ENCODE assay signal across 10 cellular contexts in genomic region chr2:162490052-162490717, GRCh38.
DNase-seq lines count a peak whose midpoint lies in the region; ATAC-seq and TF ChIP-seq lines count a peak whose summit lies in the region.
"Had no signal": no experiment of that assay in that cellular context is flagged by ENCODE, and none has a peak within 500 bp of the region (broad histone marks: within the 10 kb centered on the region; RNA-seq: fewer than 3 reads in every experiment).

No MANE protein-coding gene starts in this region.

- no peaks in the 10 kb centered on the region for H3K27me3 ChIP-seq in GM23338 (ENCODE audit: insufficient read depth)

- no peaks in the 10 kb centered on the region for H3K9me2 ChIP-seq in GM23338 (ENCODE audit: insufficient read depth)

- TF ChIP-seq POLR2A in erythroblast (IDR thresholded peaks at IDR 0.05; ENCODE audit: low read length) = no peak

- no peak overlapping the region for H2AFZ ChIP-seq in GM23338

- CTCF ChIA-PET in WTC11 (lab: Charles Lee) = no interaction called here

- peaks cover 0 to 15% of the 10 kb centered on the region in 2 donors for H3K9me3 Mint-ChIP-seq in stimulated activated naive CD8-positive, alpha-beta T cell treated with anti-CD3 and anti-CD28 coated beads, Interleukin-15, amount 100 ng/mL, for 72 hours
- H3K9me3 Mint-ChIP-seq in GM23338 (peaks cover 27% of the 10 kb centered on the region), WTC11 (peaks cover 48% of the 10 kb centered on the region)

- TF ChIP-seq CTCF in GM23338 (conservative IDR thresholded peaks at IDR 0.05; ENCODE audit: low read depth in 2 of 2) (no peak), WTC11 (IDR thresholded peaks at IDR 0.05) (no peak)

- H3K27me3 Mint-ChIP-seq in stimulated activated naive CD8-positive, alpha-beta T cell treated with anti-CD3 and anti-CD28 coated beads, Interleukin-15, amount 100 ng/mL, for 72 hours = no peaks in the 10 kb centered on the region
- no peaks in the 10 kb centered on the region for H3K27me3 Mint-ChIP-seq in GM23338 (ENCODE audit: insufficient read depth, low read depth, poor library complexity)
- H3K27me3 Mint-ChIP-seq in WTC11 (ENCODE audit: low read depth) = no peaks in the 10 kb centered on the region

- no peaks in the 10 kb centered on the region for H3F3A ChIP-seq in GM23338 (replicated peaks; ENCODE audit: low read depth)

- peaks cover 11% of the 10 kb centered on the region; the same call in 1 of the 2 replicates for H3K4me1 ChIP-seq in GM23338 (ENCODE audit: insufficient read depth)

- no peaks in the 10 kb centered on the region for H3K79me2 ChIP-seq in GM23338 (replicated peaks; ENCODE audit: insufficient read depth)

- no peak overlapping the region for H3K4me3 ChIP-seq in GM23338
- H3K4me3 ChIP-seq: K562 had no signal

- H4K20me1 ChIP-seq in GM23338 (replicated peaks; ENCODE audit: insufficient read depth) = no peaks in the 10 kb centered on the region

- no peak overlapping the region for H3K4me2 ChIP-seq in GM23338

- H3K36me3 ChIP-seq in GM23338 (ENCODE audit: insufficient read depth) = no peaks in the 10 kb centered on the region; the same call in 1 of the 2 replicates

- ATAC-seq in GM18520 (IDR thresholded peaks at IDR 0.05; ENCODE audit: unreplicated experiment) = peak; percentile 87
- ATAC-seq in GM21528 (IDR thresholded peaks at IDR 0.05; ENCODE audit: low FRiP score, unreplicated experiment) = peak; percentile 73
- peak; percentile 88 for ATAC-seq in HG03432 (IDR thresholded peaks at IDR 0.05; ENCODE audit: unreplicated experiment)
- ATAC-seq in stimulated activated naive CD8-positive, alpha-beta T cell treated with anti-CD3 and anti-CD28 coated beads, Interleukin-15, amount 100 ng/mL, for 72 hours = no peak
- ATAC-seq in GM23338 = no peak
- no peak for ATAC-seq in WTC11
- ATAC-seq: K562 had no signal

- H3K36me3 Mint-ChIP-seq in GM23338 (ENCODE audit: low read depth) (peaks cover 5% of the 10 kb centered on the region), WTC11 (peaks cover 32% of the 10 kb centered on the region)

- no peak overlapping the region for H3K4me3 Mint-ChIP-seq in stimulated activated naive CD8-positive, alpha-beta T cell treated with anti-CD3 and anti-CD28 coated beads, Interleukin-15, amount 100 ng/mL, for 72 hours
- no peak overlapping the region for H3K4me3 Mint-ChIP-seq in GM23338
- no peak overlapping the region for H3K4me3 Mint-ChIP-seq in WTC11

- H3K4me1 Mint-ChIP-seq in stimulated activated naive CD8-positive, alpha-beta T cell treated with anti-CD3 and anti-CD28 coated beads, Interleukin-15, amount 100 ng/mL, for 72 hours = no peaks in the 10 kb centered on the region
- H3K4me1 Mint-ChIP-seq in GM23338 = peaks cover 10% of the 10 kb centered on the region; the same call in 2 of the 3 replicates
- H3K4me1 Mint-ChIP-seq in WTC11 = peaks cover 11% of the 10 kb centered on the region

- DNase-seq in erythroblast (lab: John Stamatoyannopoulos, UW) = peak; percentile 3 to 6
- no peak for DNase-seq in stimulated activated naive CD8-positive, alpha-beta T cell treated with anti-CD3 and anti-CD28 coated beads, Interleukin-15, amount 100 ng/mL, for 72 hours
- DNase-seq in GM23338 (ENCODE audit: low spot score) = no peak
- DNase-seq in WTC11 (ENCODE audit: low spot score) = no peak
- DNase-seq in nucleus accumbens (lab: John Stamatoyannopoulos, UW) = no peak
- DNase-seq: activated CD4-positive, alpha-beta T cell treated with anti-CD3 and anti-CD28 coated beads for 1 hour had no signal

- no peak overlapping the region for H3K27ac ChIP-seq in GM23338 (ENCODE audit: low read depth)

- H3K27ac Mint-ChIP-seq in stimulated activated naive CD8-positive, alpha-beta T cell treated with anti-CD3 and anti-CD28 coated beads, Interleukin-15, amount 100 ng/mL, for 72 hours = no peak overlapping the region
- H3K27ac Mint-ChIP-seq in GM23338 (no peak overlapping the region), WTC11 (no peak overlapping the region)

- POLR2A ChIA-PET in WTC11 (lab: Charles Lee) = no interaction called here

TF ChIP-seq in GM23338, 12 proteins besides CTCF, POLR2A, EP300 and RAD21:
- TF ChIP-seq EZH2 (IDR thresholded peaks at IDR 0.05; ENCODE audit: low read depth, unreplicated experiment) (no peak), POLR2AphosphoS5 (IDR thresholded peaks at IDR 0.05; ENCODE audit: low read depth) (no peak), REST (IDR thresholded peaks at IDR 0.05; ENCODE audit: unreplicated experiment) (no peak), JUNB (IDR thresholded peaks at IDR 0.05; ENCODE audit: unreplicated experiment) (no peak), EZH2phosphoT487 (IDR thresholded peaks at IDR 0.05; ENCODE audit: unreplicated experiment) (no peak), CREB1 (CRISPR knock-in tag; IDR thresholded peaks at IDR 0.05; ENCODE audit: low read depth) (no peak)

TF ChIP-seq in WTC11, 78 proteins besides CTCF, POLR2A, EP300 and RAD21 (continues in another document):
- TF ChIP-seq TP53 (CRISPR knock-in tag; IDR thresholded peaks at IDR 0.05) (no peak), AR (CRISPR knock-in tag; IDR thresholded peaks at IDR 0.05) (no peak), OVOL2 (CRISPR knock-in tag; IDR thresholded peaks at IDR 0.05; ENCODE audit: borderline replicate concordance) (no peak), ATF2 (CRISPR knock-in tag; IDR thresholded peaks at IDR 0.05; ENCODE audit: borderline replicate concordance, low read depth) (no peak), HMGXB4 (CRISPR knock-in tag; IDR thresholded peaks at IDR 0.05) (no peak), ZBTB43 (CRISPR knock-in tag; IDR thresholded peaks at IDR 0.05) (no peak)

Comparison
In these comparisons a context has a peak if more than half of its experiments do, and no peak if none do; other contexts are left out.
1. ATAC-seq: peak in GM18520 (single experiment), GM21528 (single experiment) and HG03432 (single experiment); none in stimulated activated naive CD8-positive, alpha-beta T cell treated with anti-CD3 and anti-CD28 coated beads, Interleukin-15, amount 100 ng/mL, for 72 hours (single experiment), GM23338 (single experiment) and WTC11 (single experiment).
2. DNase-seq: peak in erythroblast (2 of 2); none in stimulated activated naive CD8-positive, alpha-beta T cell treated with anti-CD3 and anti-CD28 coated beads, Interleukin-15, amount 100 ng/mL, for 72 hours (0 of 2), GM23338 (single experiment), WTC11 (single experiment) and nucleus accumbens (0 of 56).